Comparison of ENCODE assay signal across 16 cellular contexts in genomic region chr6:19848465-19848864, GRCh38. TPM values are rescaled to one million over a fixed set of nuclear protein-coding genes. Genes with fewer than 3 reads are reported as not detected.
"Had no signal": no experiment of that assay in that cellular context is flagged by ENCODE, and none has a peak within 500 bp of the region (broad histone marks: within the 10 kb centered on the region; RNA-seq: fewer than 3 reads in every experiment).

No MANE protein-coding gene starts in this region.

- DNase-seq: activated CD4-positive, alpha-beta T cell treated with anti-CD3 and anti-CD28 coated beads for 1 hour; activated CD4-positive, alpha-beta T cell treated with anti-CD3 and anti-CD28 coated beads, Interleukin-2, amount 50 U/mL, for 4 hours; activated naive CD4-positive, alpha-beta T cell; activated naive CD8-positive, alpha-beta T cell treated with anti-CD3 and anti-CD28 coated beads, Interleukin-2, amount 10 ng/mL, durations not matched to agents 7 days and 5 days; activated T-cell treated with anti-CD3 and anti-CD28 coated beads for 4 hours; hippocampal formation; kidney; left lung; naive B cell; stimulated activated CD4-positive, alpha-beta T cell treated with anti-CD3 and anti-CD28 coated beads, Interleukin-4, amount 100 ng/mL, for 24 hours; stimulated activated naive CD4-positive, alpha-beta T cell; T-helper 9 cell had no signal

- H3K36me3 ChIP-seq: breast epithelium, left lung had no signal

- H3K4me3 ChIP-seq: breast epithelium, left lung, skin epidermis had no signal

- H3K4me1 ChIP-seq: breast epithelium had no signal

- H3K27ac ChIP-seq: breast epithelium, left lung, skin epidermis, VCaP had no signal

- H3K4me1 Mint-ChIP-seq: activated naive CD8-positive, alpha-beta T cell treated with anti-CD3 and anti-CD28 coated beads, Interleukin-2, amount 10 ng/mL, durations not matched to agents 7 days and 5 days; naive B cell had no signal

- H3K36me3 Mint-ChIP-seq: activated naive CD8-positive, alpha-beta T cell treated with anti-CD3 and anti-CD28 coated beads, Interleukin-2, amount 10 ng/mL, durations not matched to agents 7 days and 5 days; naive B cell had no signal

- H3K4me3 Mint-ChIP-seq: activated naive CD8-positive, alpha-beta T cell treated with anti-CD3 and anti-CD28 coated beads, Interleukin-2, amount 10 ng/mL, durations not matched to agents 7 days and 5 days; naive B cell had no signal

- H3K27me3 ChIP-seq: breast epithelium had no signal

- H3K9me3 ChIP-seq: breast epithelium, left lung had no signal

- H3K9me3 Mint-ChIP-seq: activated naive CD8-positive, alpha-beta T cell treated with anti-CD3 and anti-CD28 coated beads, Interleukin-2, amount 10 ng/mL, durations not matched to agents 7 days and 5 days had no signal

- H3K27ac Mint-ChIP-seq: activated naive CD8-positive, alpha-beta T cell treated with anti-CD3 and anti-CD28 coated beads, Interleukin-2, amount 10 ng/mL, durations not matched to agents 7 days and 5 days; naive B cell had no signal

RNA-seq across cellular contexts. Expression of gene ID4, which starts 11.3 kb away (rescaled TPM):
- total RNA-seq: activated naive CD8-positive, alpha-beta T cell treated with anti-CD3 and anti-CD28 coated beads, Interleukin-2, amount 10 ng/mL, durations not matched to agents 7 days and 5 days; mononuclear cell had no signal
